Comparison of ENCODE assay signal across 9 cellular contexts in genomic region chr11:76629133-76629852, GRCh38. TPM values are rescaled to one million over a fixed set of nuclear protein-coding genes. Genes with fewer than 3 reads are reported as not detected.
A peak's percentile ranks its signal among the peaks of the same experiment; 100 is the strongest.
DNase-seq lines count a peak whose midpoint lies in the region; ATAC-seq and TF ChIP-seq lines count a peak whose summit lies in the region.
"Had no signal": no experiment of that assay in that cellular context is flagged by ENCODE, and none has a peak within 500 bp of the region (broad histone marks: within the 10 kb centered on the region; RNA-seq: fewer than 3 reads in every experiment).

No MANE protein-coding gene starts in this region.

- no peaks in the 10 kb centered on the region for H3K36me3 Mint-ChIP-seq in central memory CD8-positive, alpha-beta T cell (ENCODE audit: insufficient read depth)

- peak overlapping the region; percentile 35 for H3K27ac Mint-ChIP-seq in central memory CD8-positive, alpha-beta T cell (ENCODE audit: low read depth)
- H3K27ac Mint-ChIP-seq: activated naive CD4-positive, alpha-beta T cell treated with anti-CD3 and anti-CD28 coated beads, Interleukin-2, amount 50 U/mL, for 24 hours had no signal

- H3K9me3 Mint-ChIP-seq in central memory CD8-positive, alpha-beta T cell, result peaks cover 7% of the 10 kb centered on the region

- no peak overlapping the region for H3K4me3 Mint-ChIP-seq in central memory CD8-positive, alpha-beta T cell
- H3K4me3 Mint-ChIP-seq: activated naive CD4-positive, alpha-beta T cell treated with anti-CD3 and anti-CD28 coated beads, Interleukin-2, amount 50 U/mL, for 24 hours had no signal

- no peaks in the 10 kb centered on the region for H3K27me3 Mint-ChIP-seq in central memory CD8-positive, alpha-beta T cell

- H3K27ac ChIP-seq in transverse colon, result peak overlapping the region; percentile 66 to 73 (median 70)

- no peaks in the 10 kb centered on the region for H3K9me3 ChIP-seq in transverse colon

- peaks cover 0 to 33% (median 14%) of the 10 kb centered on the region in 4 donors for H3K4me1 ChIP-seq in transverse colon

- no peaks in the 10 kb centered on the region for H3K27me3 ChIP-seq in transverse colon

- TF ChIP-seq CTCF in transverse colon (IDR thresholded peaks at IDR 0.05), result no peak

- 83 to 85% methylated on average over 1 to 10 of the region's 10 CpGs for WGBS in transverse colon (ENCODE audit: low coverage in 1 of 2), 2 donors

- peaks cover 20% of the 10 kb centered on the region for H3K4me1 Mint-ChIP-seq in central memory CD8-positive, alpha-beta T cell

- DNase-seq in activated CD8-positive, alpha-beta memory T cell treated with anti-CD3 and anti-CD28 coated beads for 24 hours, result peak; percentile 66
- DNase-seq in activated CD8-positive, alpha-beta memory T cell treated with anti-CD3 and anti-CD28 coated beads, Interleukin-2, amount 50 U/mL, for 4 hours, result no peak
- no peak for DNase-seq in central memory CD8-positive, alpha-beta T cell (ENCODE audit: low spot score in 2 of 2)
- peak; percentile 45 for DNase-seq in medulla oblongata (ENCODE audit: extremely low spot score)
- peak; percentile 48 for DNase-seq in transverse colon
- no peak for DNase-seq in NCI-H524 (lab: John Stamatoyannopoulos, UW)
- DNase-seq in NCI-H146 (lab: John Stamatoyannopoulos, UW), result no peak
- no peak for DNase-seq in occipital lobe (lab: John Stamatoyannopoulos, UW)

- TF ChIP-seq POLR2A in transverse colon (IDR thresholded peaks at IDR 0.05), result no peak

- no peaks in the 10 kb centered on the region for H3K36me3 ChIP-seq in transverse colon

- peak; percentile 44 for ATAC-seq in central memory CD8-positive, alpha-beta T cell (replicated peaks; ENCODE audit: extremely low read depth, poor library complexity, severe bottlenecking)

- no peak overlapping the region for H3K4me3 ChIP-seq in transverse colon

- TF ChIP-seq EP300 in transverse colon (IDR thresholded peaks at IDR 0.05; ENCODE audit: low read depth), result peak; percentile 60

- in situ Hi-C loops in transverse colon (cut with MboI; ENCODE audit: low pct_ligation_motif_present in 1 of 4, low pct_unique_long_range_greater_than_20kb in 1 of 4, low sequenced_read_pairs in 3 of 4), result no loop called here

- intact Hi-C loops in transverse colon (cut with DNase I; ENCODE audit: low total_unique reads), result no loop called here

RNA-seq across cellular contexts. Expression of gene LRRC32, which starts 41.3 kb away (rescaled TPM):
- 10 to 100 TPM in 1 of 4 donors, 1 to 10 TPM in 3; 5.1 to 11.5 (median 9.1) TPM for total RNA-seq in transverse colon
- 1.1 TPM for total RNA-seq in occipital lobe

Comparison
In these comparisons a context has a peak if more than half of its experiments do, and no peak if none do; other contexts are left out.
1. DNase-seq: peak in activated CD8-positive, alpha-beta memory T cell treated with anti-CD3 and anti-CD28 coated beads for 24 hours (single experiment), medulla oblongata (single experiment) and transverse colon (single experiment); none in activated CD8-positive, alpha-beta memory T cell treated with anti-CD3 and anti-CD28 coated beads, Interleukin-2, amount 50 U/mL, for 4 hours (single experiment), central memory CD8-positive, alpha-beta T cell (0 of 2), NCI-H524 (0 of 2), NCI-H146 (single experiment) and occipital lobe (single experiment).